12 cellular contexts compared by ENCODE assay signal in genomic region chr9:99171225-99172128, GRCh38. TPM values are rescaled to one million over a fixed set of nuclear protein-coding genes. Genes with fewer than 3 reads are reported as not detected.
DNase-seq lines count a peak whose midpoint lies in the region; TF ChIP-seq lines count a peak whose summit lies in the region.
"Had no signal": no experiment of that assay in that cellular context is flagged by ENCODE, and none has a peak within 500 bp of the region (broad histone marks: within the 10 kb centered on the region; RNA-seq: fewer than 3 reads in every experiment).

No MANE protein-coding gene starts in this region.

- DNase-seq in Calu3 = no peak
- peak; percentile 21 for DNase-seq in SK-MEL-5 (ENCODE audit: low read depth, low spot score)
- no peak for DNase-seq in endothelial cell (ENCODE audit: low spot score)
- no peak for DNase-seq in neuronal stem cell (ENCODE audit: low spot score)
- no peak for DNase-seq in T-helper 1 cell
- DNase-seq in HT-29 (ENCODE audit: low spot score) = no peak
- DNase-seq in MM.1S = no peak
- DNase-seq: BE2C; CD4-positive, alpha-beta memory T cell; NCI-H1105 treated with DMSO at 0.1 percent for 48 hours; NCI-H187 had no signal

- H3K79me1 ChIP-seq in neuronal stem cell (ENCODE audit: low read depth, low read length) = no peaks in the 10 kb centered on the region

- no peak overlapping the region for H3K4me3 Mint-ChIP-seq in Calu3 (ENCODE audit: low read depth, unreplicated experiment)
- peak overlapping the region; percentile 14 for H3K4me3 Mint-ChIP-seq in endothelial cell (ENCODE audit: unreplicated experiment)
- H3K4me3 Mint-ChIP-seq: CD4-positive, alpha-beta memory T cell had no signal

- CTCF ChIA-PET in Calu3 (lab: Charles Lee) = no interaction called here

- peak overlapping the region; percentile 16 for H2BK120ac ChIP-seq in neuronal stem cell (ENCODE audit: low read depth, low read length)

- H3K27me3 ChIP-seq in neuronal stem cell (ENCODE audit: control insufficient read depth in 3 of 3, insufficient read depth in 3 of 3, low read depth in 1 of 3, low read length in 3 of 3) (peaks cover 0 to 4% (median 0%) of the 10 kb centered on the region in 3 experiments), MM.1S (replicated peaks; ENCODE audit: insufficient read depth, low read length) (no peaks in the 10 kb centered on the region)
- H3K27me3 ChIP-seq: BE2C, SJSA1 had no signal

- peak overlapping the region; percentile 67 for H2BK12ac ChIP-seq in neuronal stem cell (ENCODE audit: low read length)

- H3K23ac ChIP-seq in neuronal stem cell (ENCODE audit: low read depth, low read length, poor library complexity) = no peak overlapping the region

- no peaks in the 10 kb centered on the region for H3K9me3 Mint-ChIP-seq in Calu3 (ENCODE audit: low read depth, unreplicated experiment)
- H3K9me3 Mint-ChIP-seq in endothelial cell (ENCODE audit: unreplicated experiment) = no peaks in the 10 kb centered on the region
- H3K9me3 Mint-ChIP-seq: CD4-positive, alpha-beta memory T cell had no signal

- H3K9me3 ChIP-seq in neuronal stem cell (replicated peaks in 1 of 2; ENCODE audit: control insufficient read depth in 2 of 2, insufficient read depth in 1 of 2, low read depth in 1 of 2, low read length in 2 of 2) (no peaks in the 10 kb centered on the region), MM.1S (replicated peaks; ENCODE audit: insufficient read depth, low read length) (no peaks in the 10 kb centered on the region)
- H3K9me3 ChIP-seq: BE2C, SJSA1 had no signal

- no peaks in the 10 kb centered on the region for H3F3A ChIP-seq in MM.1S (ENCODE audit: insufficient read depth, low read length)

- H3K27me3 Mint-ChIP-seq in Calu3 (ENCODE audit: unreplicated experiment) = peaks cover 15% of the 10 kb centered on the region
- peaks cover 8% of the 10 kb centered on the region for H3K27me3 Mint-ChIP-seq in endothelial cell (ENCODE audit: unreplicated experiment)

- in situ Hi-C loops in SK-MEL-5 (cut with HindIII; ENCODE audit: low pct_unique_long_range_greater_than_20kb, low sequenced_read_pairs) = no loop called here

- H3K9me2 ChIP-seq in MM.1S (replicated peaks; ENCODE audit: insufficient read depth, low read length) = no peaks in the 10 kb centered on the region

- H2AK5ac ChIP-seq in neuronal stem cell (ENCODE audit: low read depth, low read length) = peak overlapping the region; percentile 91

- H3K4me1 Mint-ChIP-seq in Calu3 (ENCODE audit: low read depth, unreplicated experiment) (peaks cover 16% of the 10 kb centered on the region), endothelial cell (ENCODE audit: unreplicated experiment) (no peaks in the 10 kb centered on the region)

- H3K36me3 Mint-ChIP-seq in Calu3 (ENCODE audit: insufficient read depth, unreplicated experiment) (no peaks in the 10 kb centered on the region), endothelial cell (ENCODE audit: low read depth, unreplicated experiment) (peaks cover 4% of the 10 kb centered on the region)
- H3K36me3 Mint-ChIP-seq: CD4-positive, alpha-beta memory T cell had no signal

- H3K4ac ChIP-seq in neuronal stem cell (ENCODE audit: low read length) = no peak overlapping the region

- H4K20me1 ChIP-seq in MM.1S (ENCODE audit: insufficient read depth, low read length) = no peaks in the 10 kb centered on the region

- no TSS peak for BruUV-seq in Calu3 (replicated peaks; lab: Mats Ljungman, UMichigan)

- WGBS in neuronal stem cell (ENCODE audit: extremely low coverage in 2 of 2, insufficient read length in 2 of 2, insufficient replicate concordance in 1 of 2), 2 donors = no CpG with 5 or more reads among the region's 16 CpGs

- H3K27ac Mint-ChIP-seq in Calu3 (ENCODE audit: unreplicated experiment) (peak overlapping the region; percentile 60), endothelial cell (ENCODE audit: unreplicated experiment) (peak overlapping the region; percentile 20)

- peak overlapping the region; percentile 88 for H2BK5ac ChIP-seq in neuronal stem cell (ENCODE audit: low read length)

- TF ChIP-seq CTCF in Calu3 (IDR thresholded peaks at IDR 0.05; ENCODE audit: unreplicated experiment) (no peak), endothelial cell (IDR thresholded peaks at IDR 0.05; ENCODE audit: unreplicated experiment) (no peak), MM.1S (IDR thresholded peaks at IDR 0.05; ENCODE audit: low read length) (no peak)

- no peaks in the 10 kb centered on the region for H3K79me2 ChIP-seq in MM.1S (ENCODE audit: low read length)

- intact Hi-C loops in Calu3 (cut with micrococcal nuclease; ENCODE audit: unreplicated experiment) = no loop called here

- no peak overlapping the region for H3K14ac ChIP-seq in neuronal stem cell (ENCODE audit: low read length)

- H3K4me2 ChIP-seq in neuronal stem cell (ENCODE audit: insufficient read depth, low read length, poor library complexity, severe bottlenecking) = no peak overlapping the region
- no peak overlapping the region for H3K4me2 ChIP-seq in MM.1S (ENCODE audit: low read depth, low read length)

- H2AFZ ChIP-seq in neuronal stem cell (ENCODE audit: low read length) (peak overlapping the region; percentile 51), MM.1S (ENCODE audit: low read length) (no peak overlapping the region)

- H2BK15ac ChIP-seq in neuronal stem cell (ENCODE audit: low read length) = peak overlapping the region; percentile 47

- H3K4me3 ChIP-seq in neuronal stem cell (ENCODE audit: low read length in 2 of 2) (no peak overlapping the region), MM.1S (ENCODE audit: low read length) (no peak overlapping the region)
- H3K4me3 ChIP-seq: SJSA1 had no signal

- H3K9ac ChIP-seq in neuronal stem cell (ENCODE audit: low read depth, low read length, poor library complexity) = no peak overlapping the region
- no peak overlapping the region for H3K9ac ChIP-seq in MM.1S (ENCODE audit: low read length)

- H3K4me1 ChIP-seq in neuronal stem cell (ENCODE audit: control insufficient read depth in 2 of 2, insufficient read depth in 1 of 2, low read depth in 1 of 2, low read length in 2 of 2) = peaks cover 45 to 50% of the 10 kb centered on the region in 2 donors
- H3K4me1 ChIP-seq in MM.1S (ENCODE audit: low read length) = peaks cover 7% of the 10 kb centered on the region; the same call in 1 of the 2 replicates

- H3K36me3 ChIP-seq in neuronal stem cell (replicated peaks in 1 of 2; ENCODE audit: control insufficient read depth in 2 of 2, insufficient read depth in 2 of 2, low read length in 2 of 2) (no peaks in the 10 kb centered on the region), MM.1S (replicated peaks; ENCODE audit: insufficient read depth, low read length) (no peaks in the 10 kb centered on the region)
- H3K36me3 ChIP-seq: BE2C, SJSA1 had no signal

- peak overlapping the region; percentile 94 for H3K18ac ChIP-seq in neuronal stem cell (ENCODE audit: low read length)

- H3K27ac ChIP-seq in neuronal stem cell (replicated peaks; ENCODE audit: low read length) (peak overlapping the region; percentile 95), MM.1S (ENCODE audit: low read length) (no peak overlapping the region)
- H3K27ac ChIP-seq: SJSA1 had no signal

- peak overlapping the region; percentile 47 for H4K91ac ChIP-seq in neuronal stem cell (ENCODE audit: low read depth, low read length, poor library complexity)

- no peak overlapping the region for H4K8ac ChIP-seq in neuronal stem cell (ENCODE audit: low read depth, low read length)

RNA-seq across cellular contexts. Expression of gene ALG2, which starts 50.3 kb away (rescaled TPM):
- total RNA-seq in Calu3 (2022) = 27.0 and 27.1 TPM in 2 replicates
- total RNA-seq in SK-MEL-5 (2014; rRNA removed; shearing (Covaris generic)) = 60.0 and 64.0 TPM in 2 replicates
- polyA plus RNA-seq in SK-MEL-5 (2015; cell fraction: cytosol; rRNA removed) = 54.2 and 59.0 TPM in 2 replicates
- polyA plus RNA-seq in SK-MEL-5 (2015; cell fraction: nucleus; rRNA removed) = 44.1 and 53.1 TPM in 2 replicates
- total RNA-seq in endothelial cell (ENCODE audit: unreplicated experiment) = 28.9 TPM
- 18.1 TPM for polyA plus RNA-seq in neuronal stem cell (2013, experiment 1 of 2)
- 17.7 TPM for polyA plus RNA-seq in neuronal stem cell (2013, experiment 2 of 2)
- total RNA-seq in HT-29 (2014; rRNA removed; shearing (Covaris generic)) = 41.3 and 43.0 TPM in 2 replicates

RNA-seq across cellular contexts. Expression of gene SEC61B, which starts 50.6 kb away (rescaled TPM):
- total RNA-seq in Calu3 (2022) = 85.5 and 101 TPM in 2 replicates
- 178 and 189 TPM in 2 replicates for total RNA-seq in SK-MEL-5 (2014; rRNA removed; shearing (Covaris generic))
- 131 and 172 TPM in 2 replicates for polyA plus RNA-seq in SK-MEL-5 (2015; cell fraction: cytosol; rRNA removed)
- polyA plus RNA-seq in SK-MEL-5 (2015; cell fraction: nucleus; rRNA removed) = 24.3 and 42.6 TPM in 2 replicates
- total RNA-seq in endothelial cell (ENCODE audit: unreplicated experiment) = 203 TPM
- polyA plus RNA-seq in neuronal stem cell (2013, experiment 1 of 2) = 363 TPM
- polyA plus RNA-seq in neuronal stem cell (2013, experiment 2 of 2) = 364 TPM
- total RNA-seq in HT-29 (2014; rRNA removed; shearing (Covaris generic)) = 116 and 125 TPM in 2 replicates
